12 cellular contexts compared by ENCODE assay signal in the genomic region with DNA sequence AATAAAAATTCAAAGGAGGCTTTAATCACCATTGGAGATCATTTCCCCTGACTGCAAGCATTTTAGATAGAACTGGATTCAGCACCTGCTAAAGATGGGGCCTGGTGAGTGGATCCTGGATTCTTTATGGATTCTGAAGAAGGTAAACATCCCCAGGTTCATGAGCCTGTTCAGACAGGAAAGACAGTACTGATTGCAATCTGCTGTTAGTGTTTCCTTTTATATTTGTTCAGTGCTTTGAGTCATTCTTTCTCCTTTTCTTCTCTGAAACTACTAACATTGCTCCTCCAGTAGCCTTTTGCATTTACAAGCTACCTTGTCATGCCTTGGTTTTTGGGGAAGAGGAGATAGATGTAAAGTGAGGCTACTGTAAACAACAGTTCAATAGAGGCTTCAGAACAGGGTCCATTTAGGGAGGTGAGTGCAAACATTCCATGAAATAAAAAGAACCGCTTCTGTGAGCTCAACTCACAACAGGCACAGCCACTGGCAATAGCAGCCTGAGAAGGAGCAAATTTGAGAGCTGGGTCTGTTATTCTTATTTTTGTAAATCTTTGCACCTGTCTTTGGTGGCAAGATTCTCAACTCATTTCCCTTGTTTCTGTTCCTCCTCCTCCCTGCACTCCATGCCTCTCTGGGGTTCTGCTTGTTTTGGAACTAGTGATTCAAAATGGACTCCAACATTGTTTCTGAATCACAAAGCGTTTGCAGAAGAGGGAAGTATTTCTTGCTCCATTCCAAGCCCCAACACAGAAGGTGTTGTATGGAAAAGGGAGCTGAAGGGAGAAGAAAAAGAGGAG.
DNase-seq lines count a peak whose midpoint lies in the region; ATAC-seq and TF ChIP-seq lines count a peak whose summit lies in the region.
"Had no signal": no experiment of that assay in that cellular context is flagged by ENCODE, and none has a peak within 500 bp of the region (broad histone marks: within the 10 kb centered on the region; RNA-seq: fewer than 3 reads in every experiment).

No MANE protein-coding gene starts in this region.

- H3K4me1 Mint-ChIP-seq in nephron progenitor cell: peaks cover 22% of the 10 kb centered on the region
- H3K4me1 Mint-ChIP-seq: activated CD4-positive, alpha-beta memory T cell treated with anti-CD3 and anti-CD28 coated beads, Interleukin-2, amount 10 ng/mL, durations not matched to agents 7 days and 5 days; CD4-positive, CD25-positive, alpha-beta regulatory T cell had no signal

- WGBS in psoas muscle, 3 donors: 75 to 80% (median 79%) methylated on average over 2 of the region's 2 CpGs

- H3K9me3 ChIP-seq in psoas muscle: no peaks in the 10 kb centered on the region
- H3K9me3 ChIP-seq: testis had no signal

- H3K36me3 Mint-ChIP-seq in nephron progenitor cell (ENCODE audit: low read depth): peaks cover 31% of the 10 kb centered on the region
- H3K36me3 Mint-ChIP-seq: CD4-positive, CD25-positive, alpha-beta regulatory T cell had no signal

- H3K4me1 ChIP-seq in psoas muscle: no peaks in the 10 kb centered on the region
- H3K4me1 ChIP-seq: testis had no signal

- H3K27ac ChIP-seq in psoas muscle: no peak overlapping the region
- H3K27ac ChIP-seq in brain microvascular endothelial cell: no peak overlapping the region
- H3K27ac ChIP-seq: testis had no signal

- intact Hi-C loops in psoas muscle (cut with DNase I): no loop called here

- H3K27me3 Mint-ChIP-seq in nephron progenitor cell (ENCODE audit: low read depth, poor library complexity): peaks cover 2% of the 10 kb centered on the region
- H3K27me3 Mint-ChIP-seq: activated CD4-positive, alpha-beta memory T cell treated with anti-CD3 and anti-CD28 coated beads, Interleukin-2, amount 10 ng/mL, durations not matched to agents 7 days and 5 days; CD4-positive, CD25-positive, alpha-beta regulatory T cell had no signal

- peaks cover 40% of the 10 kb centered on the region for H3K9me3 Mint-ChIP-seq in nephron progenitor cell
- H3K9me3 Mint-ChIP-seq: activated CD4-positive, alpha-beta memory T cell treated with anti-CD3 and anti-CD28 coated beads, Interleukin-2, amount 10 ng/mL, durations not matched to agents 7 days and 5 days had no signal

- no peak overlapping the region for H3K4me3 Mint-ChIP-seq in nephron progenitor cell
- H3K4me3 Mint-ChIP-seq: activated CD4-positive, alpha-beta memory T cell treated with anti-CD3 and anti-CD28 coated beads, Interleukin-2, amount 10 ng/mL, durations not matched to agents 7 days and 5 days; CD4-positive, CD25-positive, alpha-beta regulatory T cell had no signal

- in situ Hi-C loops in brain microvascular endothelial cell (cut with HindIII; ENCODE audit: low pct_ligation_motif_present, low sequenced_read_pairs): no loop called here

- H3K36me3 ChIP-seq in psoas muscle (ENCODE audit: insufficient read depth in 1 of 2, low read depth in 1 of 2) (no peaks in the 10 kb centered on the region), brain microvascular endothelial cell (replicated peaks) (no peaks in the 10 kb centered on the region)

- H3K27me3 ChIP-seq in psoas muscle (ENCODE audit: insufficient read depth in 3 of 3, low read length in 2 of 3) (no peaks in the 10 kb centered on the region), brain microvascular endothelial cell (replicated peaks) (no peaks in the 10 kb centered on the region)
- H3K27me3 ChIP-seq: testis had no signal

- DNase-seq in EH (ENCODE audit: low read depth): peak; percentile 27
- DNase-seq in NCI-H1105 treated with DMSO at 0.1 percent for 48 hours (lab: John Stamatoyannopoulos, UW): peak; percentile 72
- peak; percentile 57 for DNase-seq in SHP77 treated with DMSO at 0.1 percent for 48 hours (lab: John Stamatoyannopoulos, UW)
- DNase-seq in nephron progenitor cell: no peak
- no peak for DNase-seq in psoas muscle
- DNase-seq in activated CD4-positive, CD25-positive, alpha-beta regulatory T cell treated with anti-CD3 and anti-CD28 coated beads, Interleukin-2, amount 50 U/mL, for 72 hours: no peak
- DNase-seq in brain microvascular endothelial cell: no peak
- DNase-seq: activated CD4-positive, alpha-beta memory T cell treated with anti-CD3 and anti-CD28 coated beads, Interleukin-2, amount 10 ng/mL, durations not matched to agents 7 days and 5 days; CD4-positive, CD25-positive, alpha-beta regulatory T cell; NCI-H1048; testis had no signal

- ATAC-seq in GM19035 (IDR thresholded peaks at IDR 0.05; ENCODE audit: unreplicated experiment) (no peak), psoas muscle (no peak)

- no peak overlapping the region for H3K4me3 ChIP-seq in psoas muscle
- no peak overlapping the region for H3K4me3 ChIP-seq in brain microvascular endothelial cell (ENCODE audit: low read depth, low read length)
- H3K4me3 ChIP-seq: testis had no signal

- TF ChIP-seq CTCF in nephron progenitor cell (IDR thresholded peaks at IDR 0.05) (no peak), psoas muscle (IDR thresholded peaks at IDR 0.05) (no peak), brain microvascular endothelial cell (IDR thresholded peaks at IDR 0.05; ENCODE audit: low read depth, low read length, missing control alignments) (no peak)

- H3K27ac Mint-ChIP-seq in nephron progenitor cell: peak overlapping the region; percentile 34
- H3K27ac Mint-ChIP-seq: activated CD4-positive, alpha-beta memory T cell treated with anti-CD3 and anti-CD28 coated beads, Interleukin-2, amount 10 ng/mL, durations not matched to agents 7 days and 5 days; CD4-positive, CD25-positive, alpha-beta regulatory T cell had no signal

Comparison
In these comparisons a context has a peak if more than half of its experiments do, and no peak if none do; other contexts are left out.
1. DNase-seq: peak in EH (single experiment), NCI-H1105 treated with DMSO at 0.1 percent for 48 hours (single experiment) and SHP77 treated with DMSO at 0.1 percent for 48 hours (single experiment); none in nephron progenitor cell (single experiment), psoas muscle (0 of 2), activated CD4-positive, CD25-positive, alpha-beta regulatory T cell treated with anti-CD3 and anti-CD28 coated beads, Interleukin-2, amount 50 U/mL, for 72 hours (single experiment) and brain microvascular endothelial cell (single experiment).